In genomic region chr6:168722397-168722796, GRCh38 we compare ENCODE assay signal across 23 cellular contexts.
"Had no signal": no experiment of that assay in that cellular context is flagged by ENCODE, and none has a peak within 500 bp of the region (broad histone marks: within the 10 kb centered on the region; RNA-seq: fewer than 3 reads in every experiment).

No MANE protein-coding gene starts in this region.

- H3K27me3 ChIP-seq: stomach, suprapubic skin, testis, thyroid gland, tibial nerve, transverse colon, upper lobe of left lung, uterus, vagina had no signal

- H3K4me3 ChIP-seq: stomach, suprapubic skin, testis, thoracic aorta, thyroid gland, tibial artery, tibial nerve, transverse colon, upper lobe of left lung, upper lobe of right lung, uterus, vagina had no signal

- DNase-seq: stimulated activated CD4-positive, alpha-beta T cell treated with anti-CD3 and anti-CD28 coated beads, Interleukin-2, amount 100 ng/mL, for 48 hours; stimulated activated CD4-positive, alpha-beta T cell treated with anti-CD3 and anti-CD28 coated beads, Interleukin-4, amount 100 ng/mL, for 1 hour; stimulated activated CD4-positive, alpha-beta T cell treated with anti-CD3 and anti-CD28 coated beads, Interleukin-4, amount 100 ng/mL, for 24 hours; stimulated activated CD4-positive, alpha-beta T cell treated with anti-CD3 and anti-CD28 coated beads, Interleukin-4, amount 100 ng/mL, for 4 hours; stimulated activated CD8-positive, alpha-beta memory T cell treated with anti-CD3 and anti-CD28 coated beads, Interleukin-4, amount 100 ng/mL, for 48 hours; stimulated activated naive B cell treated with anti-CD40 and anti-IgM and Interleukin-4, amounts not matched to agents 10 μg/mL and 1 μg/mL and 100 μg/mL, for 72 hours; stimulated activated naive CD4-positive, alpha-beta T cell; stimulated activated naive CD4-positive, alpha-beta T cell treated with Interleukin-2 at 50 U/mL for 16 hours; stimulated activated naive CD8-positive, alpha-beta T cell treated with anti-CD3 and anti-CD28 coated beads, Interleukin-15, amount 100 ng/mL, for 72 hours; stimulated activated naive CD8-positive, alpha-beta T cell treated with anti-CD3 and anti-CD28 coated beads, Interleukin-15, Interleukin-2, amounts not matched to agents 100 U/mL and 50 U/mL, for 24 hours; stomach; substantia nigra; testis; thyroid gland; tibial artery; transverse colon; upper lobe of left lung; upper lobe of right lung; uterus had no signal

- H3K36me3 ChIP-seq: stomach, suprapubic skin, thoracic aorta, thyroid gland, tibial artery, tibial nerve, transverse colon, upper lobe of left lung, upper lobe of right lung, uterus, vagina had no signal

- H3K4me1 ChIP-seq: stomach, suprapubic skin, testis, thyroid gland, tibial artery, tibial nerve, transverse colon, upper lobe of left lung, upper lobe of right lung, uterus, vagina had no signal

- H3K9me3 ChIP-seq: suprapubic skin, testis, thoracic aorta, thyroid gland, tibial artery, transverse colon, upper lobe of right lung, uterus, vagina had no signal

- H3K27ac ChIP-seq: stomach, suprapubic skin, testis, thoracic aorta, thyroid gland, tibial artery, tibial nerve, transverse colon, upper lobe of left lung, upper lobe of right lung, uterus, vagina had no signal
